12 cellular contexts compared by ENCODE assay signal in the genomic region with DNA sequence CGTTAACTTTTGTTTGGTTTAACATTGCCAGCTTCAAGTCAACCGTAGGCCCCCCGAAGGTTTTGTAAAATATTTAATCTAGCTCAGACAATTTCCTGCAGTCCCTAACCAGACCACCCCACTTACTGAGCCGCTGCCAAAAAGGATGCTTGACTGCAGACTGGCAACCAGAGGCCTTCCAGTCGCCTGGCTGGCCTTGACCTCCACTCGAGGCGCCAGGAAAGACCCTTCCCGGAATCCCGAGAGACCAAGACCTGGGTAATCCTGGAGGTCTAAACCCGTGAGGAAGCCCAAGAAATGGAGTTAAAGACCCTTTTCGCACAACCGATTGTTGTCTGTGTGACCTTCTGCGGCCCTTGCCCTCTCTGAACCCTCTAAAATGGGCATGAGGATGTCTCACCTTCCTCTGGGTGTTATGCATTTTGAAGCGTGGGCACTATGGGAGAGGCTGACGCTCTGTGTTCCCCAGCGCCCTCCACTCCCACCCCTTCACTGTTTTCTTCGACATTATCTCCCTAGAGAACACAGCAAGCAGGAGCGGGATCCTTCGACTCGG.
DNase-seq lines count a peak whose midpoint lies in the region; ATAC-seq, FAIRE-seq and TF ChIP-seq lines count a peak whose summit lies in the region.
"Had no signal": no experiment of that assay in that cellular context is flagged by ENCODE, and none has a peak within 500 bp of the region (broad histone marks: within the 10 kb centered on the region; RNA-seq: fewer than 3 reads in every experiment).

No MANE protein-coding gene starts in this region.

- H3K4me2 ChIP-seq in Loucy (ENCODE audit: low read depth, low read length, poor library complexity, severe bottlenecking) = peak overlapping the region; percentile 91

- CTCF ChIA-PET in CD4-positive, alpha-beta T cell (lab: Charles Lee) = no interaction called here

- WGBS in esophagus, 2 donors = 53 to 63% methylated on average over 20 of the region's 20 CpGs

- peaks cover 42% of the 10 kb centered on the region for H3K27me3 ChIP-seq in CD4-positive, alpha-beta T cell (ENCODE audit: control insufficient read depth, insufficient read depth, low read length)
- H3K27me3 ChIP-seq in Loucy (ENCODE audit: insufficient read depth, low read length, poor library complexity, severe bottlenecking) (no peaks in the 10 kb centered on the region), esophagus (ENCODE audit: control insufficient read depth in 1 of 2, insufficient read depth in 2 of 2, low read length in 2 of 2) (peaks cover 0 to 11% of the 10 kb centered on the region in 2 donors), dorsolateral prefrontal cortex (peaks cover 0 to 95% (median 50%) of the 10 kb centered on the region in 45 donors)

- H3K4me3 Mint-ChIP-seq in CD4-positive, alpha-beta T cell = peak overlapping the region; percentile 76
- peak overlapping the region; percentile 36 for H3K4me3 Mint-ChIP-seq in progenitor cell of endocrine pancreas (ENCODE audit: low read depth)
- H3K4me3 Mint-ChIP-seq: memory B cell; stimulated activated naive CD8-positive, alpha-beta T cell treated with anti-CD3 and anti-CD28 coated beads, Interleukin-15, Interleukin-2, amounts not matched to agents 100 ng/mL and 50 ng/mL, for 24 hours had no signal

- H3K36me3 ChIP-seq in Loucy (ENCODE audit: insufficient read depth, low read length) (no peaks in the 10 kb centered on the region), esophagus (ENCODE audit: control insufficient read depth in 2 of 2, insufficient read depth in 2 of 2, low read length in 1 of 2) (no peaks in the 10 kb centered on the region)
- H3K36me3 ChIP-seq: cardiac muscle cell had no signal

- peaks cover 40% of the 10 kb centered on the region for H3K27me3 Mint-ChIP-seq in CD4-positive, alpha-beta T cell
- peaks cover 47% of the 10 kb centered on the region for H3K27me3 Mint-ChIP-seq in progenitor cell of endocrine pancreas

- peaks cover 52% of the 10 kb centered on the region for H3K79me2 ChIP-seq in Loucy (ENCODE audit: insufficient read depth, low read length)

- H3K9me3 Mint-ChIP-seq in CD4-positive, alpha-beta T cell = no peaks in the 10 kb centered on the region
- no peaks in the 10 kb centered on the region for H3K9me3 Mint-ChIP-seq in progenitor cell of endocrine pancreas (ENCODE audit: low read depth)
- H3K9me3 Mint-ChIP-seq: memory B cell; stimulated activated naive CD8-positive, alpha-beta T cell treated with anti-CD3 and anti-CD28 coated beads, Interleukin-15, Interleukin-2, amounts not matched to agents 100 ng/mL and 50 ng/mL, for 24 hours had no signal

- no peak for FAIRE-seq in H54 (lab: Jason Lieb, UNC)
- FAIRE-seq: GM12878 had no signal

- H3K4me3 ChIP-seq in Loucy (ENCODE audit: low read length, poor library complexity, severe bottlenecking) (peak overlapping the region; percentile 80), esophagus (ENCODE audit: low read depth in 1 of 2, low read length in 2 of 2) (no peak overlapping the region), dorsolateral prefrontal cortex (peak overlapping the region in 2 of 59 donors; percentile 56 to 64)
- H3K4me3 ChIP-seq: cardiac muscle cell, GM12878 had no signal

- H3K27ac Mint-ChIP-seq in CD4-positive, alpha-beta T cell = no peak overlapping the region
- no peak overlapping the region for H3K27ac Mint-ChIP-seq in progenitor cell of endocrine pancreas
- H3K27ac Mint-ChIP-seq: memory B cell; stimulated activated naive CD8-positive, alpha-beta T cell treated with anti-CD3 and anti-CD28 coated beads, Interleukin-15, Interleukin-2, amounts not matched to agents 100 ng/mL and 50 ng/mL, for 24 hours had no signal

- no peak for ATAC-seq in CD4-positive, alpha-beta T cell (ENCODE audit: poor library complexity)
- ATAC-seq in GM21717 (IDR thresholded peaks at IDR 0.05; ENCODE audit: unreplicated experiment) = no peak

- H3K9me3 ChIP-seq in CD4-positive, alpha-beta T cell (ENCODE audit: control insufficient read depth, low read length) = no peaks in the 10 kb centered on the region
- no peaks in the 10 kb centered on the region for H3K9me3 ChIP-seq in Loucy (ENCODE audit: insufficient read depth, low read depth, low read length)
- peaks cover 0 to 3% of the 10 kb centered on the region in 2 donors for H3K9me3 ChIP-seq in esophagus (ENCODE audit: control insufficient read depth in 2 of 2, insufficient read depth in 1 of 2, low read depth in 1 of 2, low read length in 1 of 2)

- H3K27ac ChIP-seq in CD4-positive, alpha-beta T cell (ENCODE audit: low read depth, low read length) = no peak overlapping the region
- H3K27ac ChIP-seq in esophagus (ENCODE audit: low read depth in 2 of 2, low read length in 1 of 2) = peak overlapping the region; percentile 36 to 95
- H3K27ac ChIP-seq in dorsolateral prefrontal cortex = peak overlapping the region in 19 of 59 donors; percentile 8 to 89 (median 82)
- H3K27ac ChIP-seq: cardiac muscle cell had no signal

- peaks cover 40% of the 10 kb centered on the region for H3K4me1 Mint-ChIP-seq in CD4-positive, alpha-beta T cell (ENCODE audit: low read depth)
- peaks cover 11% of the 10 kb centered on the region for H3K4me1 Mint-ChIP-seq in progenitor cell of endocrine pancreas (ENCODE audit: low read depth)

- H2AFZ ChIP-seq in Loucy (ENCODE audit: low read length) = no peak overlapping the region

- no peaks in the 10 kb centered on the region for H4K20me1 ChIP-seq in Loucy (ENCODE audit: insufficient read depth, low read length, poor library complexity, severe bottlenecking)

- TF ChIP-seq CTCF in CD4-positive, alpha-beta T cell (IDR thresholded peaks at IDR 0.05) = no peak
- TF ChIP-seq CTCF in Loucy (conservative IDR thresholded peaks at IDR 0.05; ENCODE audit: low read length) (no peak), progenitor cell of endocrine pancreas (IDR thresholded peaks at IDR 0.05; ENCODE audit: unreplicated experiment) (no peak), dorsolateral prefrontal cortex (IDR thresholded peaks at IDR 0.05 in 54 of 56, conservative IDR thresholded peaks at IDR 0.05 in 2 of 56; ENCODE audit: low read depth in 1 of 56, partially characterized antibody in 56 of 56) (no peak)

- H3K36me3 Mint-ChIP-seq in CD4-positive, alpha-beta T cell (ENCODE audit: low read depth) = no peaks in the 10 kb centered on the region
- H3K36me3 Mint-ChIP-seq in progenitor cell of endocrine pancreas (ENCODE audit: insufficient read depth) = no peaks in the 10 kb centered on the region
- H3K36me3 Mint-ChIP-seq: memory B cell had no signal

- POLR2A ChIA-PET in CD4-positive, alpha-beta T cell (lab: Charles Lee) = interaction anchor here (0.8 to 1.8 kb wide), 3 partner anchors 85 to 165 kb away, joined by 3 to 6 read pairs (median 4); no protein-coding TSS in a partner anchor

- no peak for DNase-seq in CD4-positive, alpha-beta T cell
- DNase-seq in progenitor cell of endocrine pancreas (ENCODE audit: low spot score, unreplicated experiment) (no peak), dorsolateral prefrontal cortex (no peak), H54 (ENCODE audit: insufficient read length, low spot score) (no peak), 8988T (no peak)

- peaks cover 12% of the 10 kb centered on the region; the same call in 1 of the 2 replicates for H3F3A ChIP-seq in Loucy (ENCODE audit: low read depth)

- intact Hi-C loops in CD4-positive, alpha-beta T cell (cut with DNase I, micrococcal nuclease) = loop anchor here (5.0 kb wide), 3 partner anchors 46 to 156 kb away; no protein-coding TSS in a partner anchor
- intact Hi-C loops in dorsolateral prefrontal cortex (cut with DNase I) = loop anchor here (2.0 to 10.0 kb wide), 4 partner anchors 76 to 287 kb away; no protein-coding TSS in a partner anchor

- H3K4me1 ChIP-seq in Loucy (ENCODE audit: insufficient read depth, low read length, poor library complexity, severe bottlenecking) (peaks cover 48% of the 10 kb centered on the region), esophagus (ENCODE audit: control insufficient read depth in 2 of 2, insufficient read depth in 2 of 2, low read length in 1 of 2) (peaks cover 0 to 10% of the 10 kb centered on the region in 2 donors)

- TF ChIP-seq POLR2A in H54 (IDR thresholded peaks at IDR 0.05; ENCODE audit: low read depth, low read length) = no peak

- H3K9ac ChIP-seq in Loucy (ENCODE audit: low read depth, low read length, poor library complexity, severe bottlenecking) = peak overlapping the region; percentile 98

- no peaks in the 10 kb centered on the region for H3K9me2 ChIP-seq in Loucy (replicated peaks; ENCODE audit: low read depth, low read length)
